14 cellular contexts compared by ENCODE assay signal in the genomic region with DNA sequence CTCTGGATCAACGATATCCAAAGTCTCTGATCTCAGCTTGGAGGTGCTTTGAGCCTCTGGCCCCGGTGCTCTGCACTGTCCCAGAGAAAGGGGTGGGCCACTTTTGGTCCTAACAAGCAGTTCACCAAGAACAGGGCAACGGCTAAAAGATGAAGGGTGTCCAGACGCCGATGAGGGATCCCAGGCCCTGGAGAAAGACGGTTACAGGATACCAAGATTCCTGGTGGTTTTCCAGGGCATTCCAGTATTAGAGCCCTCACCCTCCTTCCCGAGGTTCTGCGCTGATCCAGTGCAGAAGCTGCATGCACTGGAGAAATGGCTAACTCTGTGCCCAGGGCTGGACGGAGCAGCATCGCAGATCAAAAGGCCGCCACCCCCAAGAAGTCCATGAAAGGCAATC.
DNase-seq lines count a peak whose midpoint lies in the region; ATAC-seq, FAIRE-seq and TF ChIP-seq lines count a peak whose summit lies in the region.
"Had no signal": no experiment of that assay in that cellular context is flagged by ENCODE, and none has a peak within 500 bp of the region (broad histone marks: within the 10 kb centered on the region; RNA-seq: fewer than 3 reads in every experiment).

No MANE protein-coding gene starts in this region.

- H3K14ac ChIP-seq in IMR-90 (replicated peaks; ENCODE audit: low read depth, low read length) (0 out of 2 replicates have a peak overlapping the region, but pooled peaks have one; percentile 19), H1 (ENCODE audit: insufficient read length) (no peak overlapping the region)

- DNase-seq in CD4-positive, alpha-beta T cell: no peak
- DNase-seq in IMR-90 (no peak), H1 (ENCODE audit: low read depth in 1 of 2, low spot score in 2 of 2) (no peak), AG20443 (ENCODE audit: low spot score) (no peak), OCI-M1 (lab: John Stamatoyannopoulos, UW) (no peak), NCI-H2107 (lab: John Stamatoyannopoulos, UW) (no peak)
- DNase-seq in stimulated activated CD4-positive, alpha-beta T cell treated with anti-CD3 and anti-CD28 coated beads, Interleukin-15, amount 100 ng/mL, for 24 hours: no peak
- DNase-seq: MV-4-11, NCI-H1436, NCI-H2081, NCI-H345, PC-3 had no signal

- POLR2A ChIA-PET in CD4-positive, alpha-beta T cell (lab: Charles Lee): interaction anchor here (0.9 to 3.0 kb wide), 4 partner anchors 9 to 148 kb away, joined by 3 to 21 read pairs (median 6); no protein-coding TSS in a partner anchor
- POLR2A ChIA-PET in IMR-90 (lab: Charles Lee; ENCODE audit: unreplicated experiment): no interaction called here
- POLR2A ChIA-PET in H1 (lab: Charles Lee; ENCODE audit: partially characterized antibody): interaction anchor here (0.9 to 1.2 kb wide), 3 partner anchors 9 to 20 kb away, joined by 3 to 4 read pairs (median 3); no protein-coding TSS in a partner anchor

- H3K36me3 Mint-ChIP-seq in CD4-positive, alpha-beta T cell (ENCODE audit: low read depth): no peaks in the 10 kb centered on the region

- CTCF ChIA-PET in CD4-positive, alpha-beta T cell (lab: Charles Lee): no interaction called here
- CTCF ChIA-PET in IMR-90 (lab: Yijun Ruan, JAX) (no interaction called here), H1 (lab: Charles Lee; ENCODE audit: partially characterized antibody) (interaction anchor here (1.0 to 1.7 kb wide), 3 partner anchors 9 to 15 kb away, joined by 3 to 4 read pairs (median 4); no protein-coding TSS in a partner anchor)

- TF ChIP-seq RAD21 in IMR-90 (IDR thresholded peaks at IDR 0.05; ENCODE audit: low read length) (no peak), H1 (IDR thresholded peaks at IDR 0.05 in 1 of 2, conservative IDR thresholded peaks at IDR 0.05 in 1 of 2; ENCODE audit: low read depth in 2 of 2, low read length in 2 of 2) (no peak)

- no peak for TF ChIP-seq CTCF in CD4-positive, alpha-beta T cell (IDR thresholded peaks at IDR 0.05)
- TF ChIP-seq CTCF in IMR-90 (conservative IDR thresholded peaks at IDR 0.05; ENCODE audit: low read depth, low read length) (no peak), H1 (IDR thresholded peaks at IDR 0.05; ENCODE audit: control extremely low read depth in 1 of 3, insufficient read depth in 1 of 3, low read depth in 1 of 3, low read length in 3 of 3) (no peak), neutrophil (IDR thresholded peaks at IDR 0.05) (no peak)

- H2BK20ac ChIP-seq in IMR-90 (ENCODE audit: low read depth, low read length): no peak overlapping the region
- H2BK20ac ChIP-seq in H1 (ENCODE audit: low read length): peak overlapping the region; percentile 17; the same call in 1 of the 2 replicates

- H4K5ac ChIP-seq in IMR-90 (ENCODE audit: low read depth, low read length) (no peak overlapping the region), H1 (ENCODE audit: insufficient read length, low read depth, low read length) (no peak overlapping the region)

- no TSS peak for BruUV-seq in IMR-90 (replicated peaks; lab: Mats Ljungman, UMichigan)

- WGBS in IMR-90 (ENCODE audit: extremely low coverage in 2 of 2, insufficient read length in 1 of 2), 2 experiments: 96% methylated on average over 4 of the region's 11 CpGs; no CpG with 5 or more reads in 1 of the 2 experiments
- WGBS in H1 (ENCODE audit: extremely low coverage in 1 of 2, insufficient coverage in 1 of 2, insufficient read length in 1 of 2, insufficient replicate concordance in 2 of 2, low coverage in 1 of 2, low lambda C conversion rate in 2 of 2, missing lambda C conversion rate in 1 of 2), 2 experiments: 83% methylated on average over 10 of the region's 11 CpGs; no CpG with 5 or more reads in 1 of the 2 experiments

- H3K9me1 ChIP-seq in IMR-90 (ENCODE audit: insufficient read depth, low read length): peaks cover 3% of the 10 kb centered on the region; the same call in 1 of the 2 replicates

- H2AFZ ChIP-seq in IMR-90 (replicated peaks; ENCODE audit: low read length, poor library complexity): no peak overlapping the region
- 0 out of 2 replicates have a peak overlapping the region, but pooled peaks have one; percentile 45 for H2AFZ ChIP-seq in H1 (ENCODE audit: low read length)

- ATAC-seq in CD4-positive, alpha-beta T cell (ENCODE audit: poor library complexity): no peak
- no peak for ATAC-seq in IMR-90 (ENCODE audit: low read depth)
- ATAC-seq: PC-3 had no signal

- dilution Hi-C loops in IMR-90 (cut with HindIII; ENCODE audit: low sequenced_read_pairs, unreplicated experiment): no loop called here

- H3K4ac ChIP-seq in IMR-90 (ENCODE audit: low read depth, low read length): peak overlapping the region; percentile 32; the same call in 1 of the 2 replicates
- H3K4ac ChIP-seq in H1 (replicated peaks; ENCODE audit: insufficient read length, low read depth, low read length): no peak overlapping the region

- H3K9ac ChIP-seq in IMR-90 (ENCODE audit: low read depth, low read length) (no peak overlapping the region), H1 (replicated peaks in 1 of 4; ENCODE audit: extremely low read depth in 1 of 4, low read depth in 3 of 4, low read length in 3 of 4) (no peak overlapping the region; a peak in 1 of 7 replicates)

- H3K23me2 ChIP-seq in H1 (ENCODE audit: low read depth, low read length): no peaks in the 10 kb centered on the region; the same call in 1 of the 2 replicates

- FAIRE-seq in H1 (lab: Jason Lieb, UNC): no peak
- FAIRE-seq: H54 had no signal

- H3K18ac ChIP-seq in IMR-90 (ENCODE audit: low read depth, low read length) (no peak overlapping the region), H1 (ENCODE audit: extremely low read depth, low read length) (peak overlapping the region; percentile 26)

- intact Hi-C loops in CD4-positive, alpha-beta T cell (cut with DNase I, micrococcal nuclease): loop anchor here in 1 of 2 experiments (1.0 to 10.0 kb wide), 4 partner anchors 12 to 255 kb away; no protein-coding TSS in a partner anchor
- intact Hi-C loops in IMR-90 (cut with micrococcal nuclease): no loop called here

- no peaks in the 10 kb centered on the region for H3K79me2 ChIP-seq in H1 (ENCODE audit: control insufficient read depth in 1 of 2, insufficient read depth in 2 of 2, low read length in 2 of 2)

- peak overlapping the region; percentile 1 for H2AK9ac ChIP-seq in IMR-90 (replicated peaks; ENCODE audit: low read depth, low read length, poor library complexity)

- in situ Hi-C loops in IMR-90 (cut with MboI; ENCODE audit: low sequenced_read_pairs): no loop called here

- 0 out of 2 replicates have a peak overlapping the region, but pooled peaks have one; percentile 56 for H2AK5ac ChIP-seq in IMR-90 (ENCODE audit: low read depth, low read length)
- H2AK5ac ChIP-seq in H1 (ENCODE audit: low read depth, low read length): peak overlapping the region; percentile 19; the same call in 1 of the 2 replicates

- H4K91ac ChIP-seq in IMR-90 (ENCODE audit: insufficient read depth, low read depth, low read length) (peak overlapping the region; percentile 40), H1 (replicated peaks; ENCODE audit: insufficient read length, low read length) (peak overlapping the region; percentile 38)

- H4K20me1 ChIP-seq in IMR-90 (ENCODE audit: insufficient read depth, low read length) (no peaks in the 10 kb centered on the region), H1 (replicated peaks in 1 of 2; ENCODE audit: control insufficient read depth in 1 of 2, insufficient read depth in 2 of 2, low read length in 2 of 2) (no peaks in the 10 kb centered on the region)

- no peak overlapping the region for H3K4me3 ChIP-seq in IMR-90 (ENCODE audit: insufficient read depth, low read depth, low read length)
- no peak overlapping the region for H3K4me3 ChIP-seq in H1 (ENCODE audit: extremely low read depth in 1 of 4, insufficient read depth in 2 of 4, low read depth in 3 of 4, low read length in 4 of 4)
- H3K4me3 ChIP-seq in neutrophil (ENCODE audit: low read depth in 1 of 2, low read length in 1 of 2): no peak overlapping the region

- peak overlapping the region; percentile 86 for H2BK12ac ChIP-seq in H1 (ENCODE audit: low read depth, low read length)

- peak overlapping the region; percentile 61 for H3K27ac Mint-ChIP-seq in CD4-positive, alpha-beta T cell

- no peaks in the 10 kb centered on the region for H3K79me1 ChIP-seq in IMR-90 (ENCODE audit: low read depth in 1 of 2, low read length in 2 of 2)
- H3K79me1 ChIP-seq in H1 (ENCODE audit: low read depth, low read length): no peaks in the 10 kb centered on the region

- no peak overlapping the region for H3K23ac ChIP-seq in IMR-90 (ENCODE audit: low read depth, low read length)
- no peak overlapping the region for H3K23ac ChIP-seq in H1 (ENCODE audit: insufficient read length)

- H2BK120ac ChIP-seq in IMR-90 (ENCODE audit: low read depth, low read length) (peak overlapping the region; percentile 45), H1 (replicated peaks; ENCODE audit: low read depth, low read length) (peak overlapping the region; percentile 36)

- no peak overlapping the region for H3K27ac ChIP-seq in CD4-positive, alpha-beta T cell (ENCODE audit: low read depth, low read length)
- H3K27ac ChIP-seq in IMR-90 (ENCODE audit: insufficient read depth, low read length) (no peak overlapping the region), H1 (ENCODE audit: low read depth, low read length) (no peak overlapping the region), neutrophil (peak overlapping the region; percentile 70)

- no peaks in the 10 kb centered on the region for H3K27me3 Mint-ChIP-seq in CD4-positive, alpha-beta T cell

- H4K8ac ChIP-seq in IMR-90 (ENCODE audit: low read depth in 2 of 2, low read length in 2 of 2) (peak overlapping the region in 1 of 2 experiments; percentile 40; a peak in 2 of 4 replicates), H1 (ENCODE audit: extremely low read depth, insufficient read depth, low read length) (peak overlapping the region; percentile 46; the same call in 1 of the 2 replicates)

- H3K56ac ChIP-seq in IMR-90 (ENCODE audit: extremely low read depth, insufficient read depth, low read length): no peak overlapping the region
- H3K56ac ChIP-seq in H1 (replicated peaks; ENCODE audit: insufficient read length, low read depth, low read length): no peak overlapping the region

- H3K4me2 ChIP-seq in IMR-90 (ENCODE audit: low read depth, low read length) (no peak overlapping the region), H1 (ENCODE audit: insufficient read depth in 1 of 2, low read depth in 2 of 2, low read length in 2 of 2) (0 out of 4 replicates have a peak overlapping the region, but pooled peaks of 1 of the 2 experiments have one; percentile 36)

- H2BK15ac ChIP-seq in IMR-90 (ENCODE audit: low read depth, low read length) (peak overlapping the region; percentile 54; the same call in 1 of the 3 replicates), H1 (ENCODE audit: low read length) (no peak overlapping the region)

- peaks cover 66% of the 10 kb centered on the region for H3K4me1 Mint-ChIP-seq in CD4-positive, alpha-beta T cell (ENCODE audit: low read depth)

- H3K36me3 ChIP-seq in IMR-90 (ENCODE audit: control insufficient read depth, insufficient read depth, low read length) (no peaks in the 10 kb centered on the region), H1 (ENCODE audit: control insufficient read depth in 2 of 4, insufficient read depth in 4 of 4, low read length in 3 of 4) (no peaks in the 10 kb centered on the region), neutrophil (no peaks in the 10 kb centered on the region)

- H2BK5ac ChIP-seq in IMR-90 (ENCODE audit: low read depth, low read length, poor library complexity, severe bottlenecking): no peak overlapping the region
- H2BK5ac ChIP-seq in H1 (ENCODE audit: low read depth, low read length): peak overlapping the region; percentile 69; the same call in 1 of the 2 replicates

- peaks cover 11% of the 10 kb centered on the region for H3K4me1 ChIP-seq in IMR-90 (ENCODE audit: control insufficient read depth, insufficient read depth, low read length)
- H3K4me1 ChIP-seq in H1 (replicated peaks in 1 of 4; ENCODE audit: control insufficient read depth in 3 of 4, insufficient read depth in 4 of 4, low read length in 3 of 4): peaks cover 0 to 9% (median 4%) of the 10 kb centered on the region in 4 experiments; a peak in 6 of 7 replicates
- H3K4me1 ChIP-seq in neutrophil (ENCODE audit: control insufficient read depth in 1 of 2, insufficient read depth in 1 of 2, low read depth in 1 of 2, low read length in 1 of 2): peaks cover 55 to 60% of the 10 kb centered on the region in 2 experiments

- no peak overlapping the region for H3K4me3 Mint-ChIP-seq in CD4-positive, alpha-beta T cell

- no peaks in the 10 kb centered on the region for H3K9me3 ChIP-seq in CD4-positive, alpha-beta T cell (ENCODE audit: control insufficient read depth, low read length)
- H3K9me3 ChIP-seq in IMR-90 (ENCODE audit: control insufficient read depth, insufficient read depth, low read length) (no peaks in the 10 kb centered on the region), H1 (ENCODE audit: insufficient read depth in 2 of 2, low read depth in 1 of 2, low read length in 1 of 2) (no peaks in the 10 kb centered on the region), neutrophil (no peaks in the 10 kb centered on the region)

- no peak for TF ChIP-seq EP300 in H1 (IDR thresholded peaks at IDR 0.05; ENCODE audit: borderline replicate concordance in 1 of 2, low read depth in 2 of 2, low read length in 2 of 2)

- no peaks in the 10 kb centered on the region for H3K9me3 Mint-ChIP-seq in CD4-positive, alpha-beta T cell

- no peak for TF ChIP-seq POLR2A in IMR-90 (IDR thresholded peaks at IDR 0.05; ENCODE audit: low read depth, low read length)
- no peak for TF ChIP-seq POLR2A in H1 (IDR thresholded peaks at IDR 0.05; ENCODE audit: control extremely low read depth in 1 of 2, low read depth in 2 of 2, low read length in 2 of 2)

- no peaks in the 10 kb centered on the region for H3K27me3 ChIP-seq in CD4-positive, alpha-beta T cell (ENCODE audit: control insufficient read depth, insufficient read depth, low read length)
- H3K27me3 ChIP-seq in IMR-90 (ENCODE audit: control insufficient read depth, insufficient read depth, low read length) (no peaks in the 10 kb centered on the region; the same call in 1 of the 2 replicates), H1 (replicated peaks in 1 of 4; ENCODE audit: control insufficient read depth in 3 of 4, extremely low read depth in 1 of 4, insufficient read depth in 3 of 4, low read length in 3 of 4) (no peaks in the 10 kb centered on the region), neutrophil (no peaks in the 10 kb centered on the region)
